ENCODE assay signal across 13 cellular contexts in the genomic region with DNA sequence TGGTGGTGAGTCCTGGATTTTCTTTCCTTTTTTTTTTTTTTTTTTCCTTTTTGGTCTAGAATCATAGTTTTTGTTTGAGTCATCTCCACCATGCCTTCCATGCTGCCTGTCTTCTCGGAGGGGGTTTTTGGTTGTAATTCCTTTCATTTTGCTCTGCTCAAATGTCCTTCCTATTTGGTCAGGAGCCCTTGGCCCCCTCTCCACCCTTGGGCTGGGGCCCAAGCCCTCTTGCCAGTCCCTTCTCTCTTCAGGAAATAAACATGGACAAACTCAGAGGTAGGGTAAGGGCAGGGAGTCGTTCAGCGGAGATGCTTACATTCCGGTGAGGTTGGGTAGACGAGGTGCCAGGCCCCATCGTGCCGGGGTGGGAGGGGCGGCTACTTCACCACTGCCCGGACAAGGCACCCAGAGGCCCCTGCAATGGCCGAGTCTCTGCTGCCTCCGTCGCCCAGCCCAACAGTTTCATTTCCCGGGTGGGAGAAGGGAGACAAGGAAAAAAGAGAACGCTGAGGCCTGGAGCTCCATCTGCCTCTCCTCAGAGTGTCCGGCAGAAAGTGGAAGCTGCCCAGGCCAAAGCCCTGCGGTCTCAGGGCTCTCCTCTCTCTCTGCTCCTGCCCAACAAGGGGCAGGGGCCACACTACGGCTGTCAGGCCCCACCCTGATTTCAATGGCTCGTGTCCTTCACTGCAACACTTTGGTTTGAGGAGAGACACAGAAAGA. TPM values are rescaled to one million over a fixed set of nuclear protein-coding genes. Genes with fewer than 3 reads are reported as not detected.
DNase-seq lines count a peak whose midpoint lies in the region; ATAC-seq and TF ChIP-seq lines count a peak whose summit lies in the region.
"Had no signal": no experiment of that assay in that cellular context is flagged by ENCODE, and none has a peak within 500 bp of the region (broad histone marks: within the 10 kb centered on the region; RNA-seq: fewer than 3 reads in every experiment).

No MANE protein-coding gene starts in this region.

- peaks cover 15% of the 10 kb centered on the region for H3K36me3 Mint-ChIP-seq in activated naive CD8-positive, alpha-beta T cell treated with anti-CD3 and anti-CD28 coated beads for 36 hours
- peaks cover 14% of the 10 kb centered on the region for H3K36me3 Mint-ChIP-seq in activated naive CD8-positive, alpha-beta T cell treated with anti-CD3 and anti-CD28 coated beads, Interleukin-2, amount 50 U/mL, for 24 hours (ENCODE audit: low read depth)
- H3K36me3 Mint-ChIP-seq: immature natural killer cell had no signal

- peak overlapping the region; percentile 32 for H3K4me3 ChIP-seq in WI38 (ENCODE audit: low read depth, low read length)
- H3K4me3 ChIP-seq: cardiac muscle cell had no signal

- DNase-seq in activated naive CD8-positive, alpha-beta T cell treated with anti-CD3 and anti-CD28 coated beads for 36 hours, result no peak
- no peak for DNase-seq in activated naive CD8-positive, alpha-beta T cell treated with anti-CD3 and anti-CD28 coated beads, Interleukin-2, amount 50 U/mL, for 24 hours
- DNase-seq in hepatic stellate cell (ENCODE audit: low spot score), result peak; percentile 87
- peak; percentile 34 for DNase-seq in stromal cell of bone marrow (ENCODE audit: low read depth)
- no peak for DNase-seq in stimulated activated CD4-positive, alpha-beta T cell treated with anti-CD3 and anti-CD28 coated beads, Interleukin-4, amount 100 ng/mL, for 4 hours
- no peak for DNase-seq in GM13977 (ENCODE audit: low spot score)
- DNase-seq: CD8-positive, alpha-beta T cell; immature natural killer cell; NCI-H2029; T1000 had no signal

- peak overlapping the region; percentile 14 for H3K4me3 Mint-ChIP-seq in activated naive CD8-positive, alpha-beta T cell treated with anti-CD3 and anti-CD28 coated beads for 36 hours
- H3K4me3 Mint-ChIP-seq in activated naive CD8-positive, alpha-beta T cell treated with anti-CD3 and anti-CD28 coated beads, Interleukin-2, amount 50 U/mL, for 24 hours, result no peak overlapping the region
- H3K4me3 Mint-ChIP-seq: CD8-positive, alpha-beta T cell; immature natural killer cell had no signal

- TF ChIP-seq CTCF in WI38 (IDR thresholded peaks at IDR 0.05; ENCODE audit: low read depth, low read length), result no peak
- no peak for TF ChIP-seq CTCF in GM13977 (IDR thresholded peaks at IDR 0.05; ENCODE audit: extremely low read depth, insufficient read depth, missing control alignments)

- H3K4me1 Mint-ChIP-seq in activated naive CD8-positive, alpha-beta T cell treated with anti-CD3 and anti-CD28 coated beads for 36 hours, result peaks cover 24% of the 10 kb centered on the region
- peaks cover 28% of the 10 kb centered on the region for H3K4me1 Mint-ChIP-seq in activated naive CD8-positive, alpha-beta T cell treated with anti-CD3 and anti-CD28 coated beads, Interleukin-2, amount 50 U/mL, for 24 hours

- in situ Hi-C loops in GM13977 (cut with MboI; ENCODE audit: low pct_unique_long_range_greater_than_20kb, low sequenced_read_pairs, unreplicated experiment), result no loop called here

- no peaks in the 10 kb centered on the region for H3K27me3 Mint-ChIP-seq in activated naive CD8-positive, alpha-beta T cell treated with anti-CD3 and anti-CD28 coated beads for 36 hours
- H3K27me3 Mint-ChIP-seq in activated naive CD8-positive, alpha-beta T cell treated with anti-CD3 and anti-CD28 coated beads, Interleukin-2, amount 50 U/mL, for 24 hours, result no peaks in the 10 kb centered on the region

- ATAC-seq in activated naive CD8-positive, alpha-beta T cell treated with anti-CD3 and anti-CD28 coated beads, Interleukin-2, amount 50 U/mL, for 24 hours, result no peak
- ATAC-seq in GM18907 (IDR thresholded peaks at IDR 0.05; ENCODE audit: unreplicated experiment), result no peak
- ATAC-seq: CD8-positive, alpha-beta T cell had no signal

- no peaks in the 10 kb centered on the region for H3K9me3 Mint-ChIP-seq in activated naive CD8-positive, alpha-beta T cell treated with anti-CD3 and anti-CD28 coated beads for 36 hours
- H3K9me3 Mint-ChIP-seq in activated naive CD8-positive, alpha-beta T cell treated with anti-CD3 and anti-CD28 coated beads, Interleukin-2, amount 50 U/mL, for 24 hours, result no peaks in the 10 kb centered on the region
- H3K9me3 Mint-ChIP-seq: CD8-positive, alpha-beta T cell; immature natural killer cell had no signal

- H3K27ac Mint-ChIP-seq in activated naive CD8-positive, alpha-beta T cell treated with anti-CD3 and anti-CD28 coated beads for 36 hours, result peak overlapping the region; percentile 1
- H3K27ac Mint-ChIP-seq in activated naive CD8-positive, alpha-beta T cell treated with anti-CD3 and anti-CD28 coated beads, Interleukin-2, amount 50 U/mL, for 24 hours, result no peak overlapping the region
- H3K27ac Mint-ChIP-seq: CD8-positive, alpha-beta T cell had no signal

RNA-seq across cellular contexts. Expression of a gene that starts 12.7 kb away (rescaled TPM):
- 10 to 100 TPM; 15.5 to 16.0 TPM for total RNA-seq in activated naive CD8-positive, alpha-beta T cell treated with anti-CD3 and anti-CD28 coated beads for 36 hours

RNA-seq across cellular contexts. Expression of a gene that starts 18.6 kb away (rescaled TPM):
- total RNA-seq in activated naive CD8-positive, alpha-beta T cell treated with anti-CD3 and anti-CD28 coated beads for 36 hours, result under 1 TPM; 0.58 to 0.74 TPM

RNA-seq across cellular contexts. Expression of a gene that starts 43.6 kb away (rescaled TPM):
- total RNA-seq in activated naive CD8-positive, alpha-beta T cell treated with anti-CD3 and anti-CD28 coated beads for 36 hours, result 10 to 100 TPM; 50.8 to 52.2 TPM
- total RNA-seq: cardiac muscle cell had no signal

Comparison
In these comparisons a context has a peak if more than half of its experiments do, and no peak if none do; other contexts are left out.
1. DNase-seq: peak in hepatic stellate cell (single experiment) and stromal cell of bone marrow (single experiment); none in activated naive CD8-positive, alpha-beta T cell treated with anti-CD3 and anti-CD28 coated beads for 36 hours (single experiment), activated naive CD8-positive, alpha-beta T cell treated with anti-CD3 and anti-CD28 coated beads, Interleukin-2, amount 50 U/mL, for 24 hours (single experiment), stimulated activated CD4-positive, alpha-beta T cell treated with anti-CD3 and anti-CD28 coated beads, Interleukin-4, amount 100 ng/mL, for 4 hours (0 of 2) and GM13977 (single experiment).